ENCODE assay signal across 20 cellular contexts in genomic region chr2:207831569-207832248, GRCh38.
"Had no signal": no experiment of that assay in that cellular context is flagged by ENCODE, and none has a peak within 500 bp of the region (broad histone marks: within the 10 kb centered on the region; RNA-seq: fewer than 3 reads in every experiment).

No MANE protein-coding gene starts in this region.

- H3K27me3 ChIP-seq: brain microvascular endothelial cell, gastrocnemius medialis, upper lobe of left lung had no signal

- H3K9ac ChIP-seq: parathyroid adenoma had no signal

- H3K4me3 Mint-ChIP-seq: activated T-cell treated with anti-CD3 and anti-CD28 coated beads, Interleukin-2, amount 50 U/mL, for 4 hours; memory B cell; natural killer cell; stimulated activated naive CD8-positive, alpha-beta T cell treated with anti-CD3 and anti-CD28 coated beads, Interleukin-15, amount 100 ng/mL, for 72 hours had no signal

- H3K36me3 ChIP-seq: brain microvascular endothelial cell had no signal

- H3K4me1 ChIP-seq: parathyroid adenoma had no signal

- H3K27me3 Mint-ChIP-seq: memory B cell; stimulated activated naive CD8-positive, alpha-beta T cell treated with anti-CD3 and anti-CD28 coated beads, Interleukin-15, amount 100 ng/mL, for 72 hours had no signal

- ATAC-seq: activated T-cell treated with anti-CD3 and anti-CD28 coated beads, Interleukin-2, amount 50 U/mL, for 4 hours; esophagus mucosa; gastrocnemius medialis; left ventricle myocardium superior; natural killer cell; stimulated activated naive CD8-positive, alpha-beta T cell treated with anti-CD3 and anti-CD28 coated beads, Interleukin-15, amount 100 ng/mL, for 72 hours had no signal

- H3K9me3 ChIP-seq: gastrocnemius medialis, upper lobe of left lung had no signal

- H3K4me3 ChIP-seq: coronary artery, gastrocnemius medialis, upper lobe of left lung had no signal

- H3K36me3 Mint-ChIP-seq: natural killer cell had no signal

- DNase-seq: activated CD4-positive, alpha-beta T cell treated with anti-CD3 and anti-CD28 coated beads, Interleukin-2, amount 50 U/mL, for 1 hour; activated CD4-positive, CD25-positive, alpha-beta regulatory T cell treated with anti-CD3 and anti-CD28 coated beads, Interleukin-2, amount 50 U/mL, for 72 hours; activated CD8-positive, alpha-beta memory T cell treated with anti-CD3 and anti-CD28 coated beads, Interleukin-2, amount 50 U/mL, for 4 hours; activated naive CD4-positive, alpha-beta T cell treated with anti-CD3 and anti-CD28 coated beads, Interleukin-2, amount 50 U/mL, for 16 hours; activated T-cell treated with anti-CD3 and anti-CD28 coated beads, Interleukin-2, amount 50 U/mL, for 4 hours; aorta; brain microvascular endothelial cell; central memory CD4-positive, alpha-beta T cell; effector CD4-positive, alpha-beta T cell; gastrocnemius medialis; left ventricle myocardium superior; natural killer cell; stimulated activated CD4-positive, alpha-beta T cell treated with anti-CD3 and anti-CD28 coated beads, Interleukin-12 subunit alpha, Interleukin-12 subunit beta, amount 100 ng/mL, for 4 hours; stimulated activated CD4-positive, alpha-beta T cell treated with anti-CD3 and anti-CD28 coated beads, Interleukin-1b, Interleukin-23, amount 100 ng/mL, for 48 hours; stimulated activated naive CD8-positive, alpha-beta T cell treated with anti-CD3 and anti-CD28 coated beads, Interleukin-15, amount 100 ng/mL, for 72 hours had no signal

- H3K4me1 Mint-ChIP-seq: memory B cell had no signal

- H2AFZ ChIP-seq: parathyroid adenoma had no signal

- H3K27ac Mint-ChIP-seq: memory B cell, natural killer cell had no signal

- H3K79me2 ChIP-seq: parathyroid adenoma had no signal

- H3K9me3 Mint-ChIP-seq: activated T-cell treated with anti-CD3 and anti-CD28 coated beads, Interleukin-2, amount 50 U/mL, for 4 hours; memory B cell; natural killer cell; stimulated activated naive CD8-positive, alpha-beta T cell treated with anti-CD3 and anti-CD28 coated beads, Interleukin-15, amount 100 ng/mL, for 72 hours had no signal

- H3K27ac ChIP-seq: brain microvascular endothelial cell, coronary artery, gastrocnemius medialis, parathyroid adenoma, upper lobe of left lung had no signal
